Comparison of ENCODE assay signal across 12 cellular contexts in the genomic region with DNA sequence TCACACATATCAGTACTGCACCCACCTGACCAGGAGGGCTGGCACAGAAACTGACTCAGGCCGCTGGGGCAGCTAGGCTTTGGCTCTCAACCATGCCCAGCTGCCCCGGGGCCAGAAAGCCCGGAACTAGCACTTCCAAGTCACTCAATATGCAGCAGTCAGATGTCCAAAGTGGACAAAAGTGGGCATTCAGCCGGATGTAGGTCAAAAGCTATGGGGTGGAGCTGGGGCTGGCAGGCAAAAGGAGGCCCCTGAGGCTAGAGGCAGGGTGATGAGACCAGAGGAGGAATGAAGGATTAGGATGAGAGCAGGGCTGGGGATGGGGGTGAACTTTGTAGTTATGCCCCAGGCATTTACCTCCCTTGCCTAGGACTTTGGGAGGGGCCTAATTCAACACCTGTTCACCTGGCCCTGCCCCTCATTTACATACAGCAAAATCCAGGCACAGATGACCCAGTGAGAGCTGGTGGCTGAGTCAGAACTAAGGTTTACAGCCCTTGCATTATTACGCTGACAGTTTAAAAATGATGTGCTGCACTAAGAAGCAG. TPM values are rescaled to one million over a fixed set of nuclear protein-coding genes. Genes with fewer than 3 reads are reported as not detected.
DNase-seq lines count a peak whose midpoint lies in the region; ATAC-seq and TF ChIP-seq lines count a peak whose summit lies in the region.
"Had no signal": no experiment of that assay in that cellular context is flagged by ENCODE, and none has a peak within 500 bp of the region (broad histone marks: within the 10 kb centered on the region; RNA-seq: fewer than 3 reads in every experiment).

No MANE protein-coding gene starts in this region.

- peaks cover 7% of the 10 kb centered on the region for H3K27me3 ChIP-seq in GM23338 (ENCODE audit: insufficient read depth)
- no peaks in the 10 kb centered on the region for H3K27me3 ChIP-seq in Peyer's patch
- no peaks in the 10 kb centered on the region for H3K27me3 ChIP-seq in GM23248 (replicated peaks; ENCODE audit: insufficient read depth)
- H3K27me3 ChIP-seq: heart right ventricle had no signal

- H3F3A ChIP-seq in GM23338 (replicated peaks; ENCODE audit: low read depth): no peaks in the 10 kb centered on the region
- H3F3A ChIP-seq in GM23248 (ENCODE audit: insufficient read depth): no peaks in the 10 kb centered on the region

- H3K27me3 Mint-ChIP-seq in GM23338 (ENCODE audit: insufficient read depth, low read depth, poor library complexity): peaks cover 10% of the 10 kb centered on the region
- H3K27me3 Mint-ChIP-seq: natural killer cell treated with Interleukin-12 subunit alpha and Interleukin-12 subunit beta and Interleukin-15 and Interleukin-18, amount 100 ng/mL, for 72 hours had no signal

- no peaks in the 10 kb centered on the region; the same call in 2 of the 3 replicates for H3K36me3 Mint-ChIP-seq in GM23338 (ENCODE audit: low read depth)
- H3K36me3 Mint-ChIP-seq: natural killer cell treated with Interleukin-12 subunit alpha and Interleukin-12 subunit beta and Interleukin-15 and Interleukin-18, amount 100 ng/mL, for 72 hours had no signal

- peak in 1 of 2 donors; percentile 19 for TF ChIP-seq POLR2A in Peyer's patch (IDR thresholded peaks at IDR 0.05)

- no peak for TF ChIP-seq CTCF in GM23338 (conservative IDR thresholded peaks at IDR 0.05; ENCODE audit: low read depth in 2 of 2)
- no peak for TF ChIP-seq CTCF in Peyer's patch (IDR thresholded peaks at IDR 0.05)

- no peaks in the 10 kb centered on the region for H3K9me3 ChIP-seq in Peyer's patch
- no peaks in the 10 kb centered on the region for H3K9me3 ChIP-seq in GM23248 (ENCODE audit: low read depth)
- H3K9me3 ChIP-seq: heart right ventricle had no signal

- WGBS in GM23248 (ENCODE audit: low coverage in 1 of 2, low lambda C conversion rate in 2 of 2, missing lambda C conversion rate in 2 of 2), 2 experiments: 78 to 87% methylated on average over 5 of the region's 5 CpGs

- DNase-seq in GM23338 (ENCODE audit: low spot score) (peak; percentile 38), Peyer's patch (peak in 2 of 3 donors; percentile 60 to 80), head of caudate nucleus (peak; percentile 40 to 92 (median 77)), pons (ENCODE audit: low spot score) (peak; percentile 98), posterior vena cava (ENCODE audit: low spot score) (no peak), GM23248 (no peak)

- intact Hi-C loops in head of caudate nucleus (cut with DNase I) (no loop called here), posterior vena cava (cut with DNase I) (no loop called here)

- no peak overlapping the region for H3K4me2 ChIP-seq in GM23338
- no peak overlapping the region for H3K4me2 ChIP-seq in GM23248 (ENCODE audit: unreplicated experiment)

- H2AFZ ChIP-seq in GM23338 (peak overlapping the region; percentile 95; the same call in 1 of the 2 replicates), GM23248 (no peak overlapping the region)

- H3K4me3 Mint-ChIP-seq in GM23338: no peak overlapping the region
- H3K4me3 Mint-ChIP-seq: activated T-cell treated with anti-CD3 and anti-CD28 coated beads, Interleukin-2, amount 50 U/mL, for 4 hours; CD8-positive, alpha-beta T cell; natural killer cell treated with Interleukin-12 subunit alpha and Interleukin-12 subunit beta and Interleukin-15 and Interleukin-18, amount 100 ng/mL, for 72 hours had no signal

- no peak overlapping the region for H3K27ac ChIP-seq in GM23338 (ENCODE audit: low read depth)
- H3K27ac ChIP-seq in Peyer's patch: peak overlapping the region in 3 of 4 donors; percentile 41 to 92 (median 67)
- H3K27ac ChIP-seq in GM23248: no peak overlapping the region

- H3K9ac ChIP-seq in GM23248: no peak overlapping the region

- ATAC-seq in GM23338 (peak; percentile 20), GM21381 (IDR thresholded peaks at IDR 0.05; ENCODE audit: unreplicated experiment) (no peak), GM18861 (IDR thresholded peaks at IDR 0.05; ENCODE audit: unreplicated experiment) (no peak)

- in situ Hi-C loops in GM23248 (cut with MboI): no loop called here

- peaks cover 10% of the 10 kb centered on the region for H3K4me1 Mint-ChIP-seq in GM23338

- no peaks in the 10 kb centered on the region for H3K9me3 Mint-ChIP-seq in GM23338
- H3K9me3 Mint-ChIP-seq: activated T-cell treated with anti-CD3 and anti-CD28 coated beads, Interleukin-2, amount 50 U/mL, for 4 hours; CD8-positive, alpha-beta T cell; natural killer cell treated with Interleukin-12 subunit alpha and Interleukin-12 subunit beta and Interleukin-15 and Interleukin-18, amount 100 ng/mL, for 72 hours had no signal

- H3K4me1 ChIP-seq in GM23338 (ENCODE audit: insufficient read depth): peaks cover 8% of the 10 kb centered on the region; the same call in 1 of the 2 replicates
- peaks cover 6 to 20% (median 9%) of the 10 kb centered on the region in 4 donors for H3K4me1 ChIP-seq in Peyer's patch
- H3K4me1 ChIP-seq in GM23248 (ENCODE audit: insufficient read depth): no peaks in the 10 kb centered on the region

- H3K27ac Mint-ChIP-seq in GM23338: no peak overlapping the region
- H3K27ac Mint-ChIP-seq: CD8-positive, alpha-beta T cell; natural killer cell treated with Interleukin-12 subunit alpha and Interleukin-12 subunit beta and Interleukin-15 and Interleukin-18, amount 100 ng/mL, for 72 hours had no signal

- H3K9me2 ChIP-seq in GM23338 (ENCODE audit: insufficient read depth): peaks cover 7% of the 10 kb centered on the region
- H3K9me2 ChIP-seq in GM23248 (ENCODE audit: insufficient read depth): no peaks in the 10 kb centered on the region

- H3K4me3 ChIP-seq in GM23338 (no peak overlapping the region), Peyer's patch (no peak overlapping the region), GM23248 (no peak overlapping the region)

- H4K20me1 ChIP-seq in GM23338 (replicated peaks; ENCODE audit: insufficient read depth) (no peaks in the 10 kb centered on the region), GM23248 (ENCODE audit: insufficient read depth) (no peaks in the 10 kb centered on the region)

- no peaks in the 10 kb centered on the region for H3K36me3 ChIP-seq in GM23338 (ENCODE audit: insufficient read depth)
- no peaks in the 10 kb centered on the region for H3K36me3 ChIP-seq in Peyer's patch
- no peaks in the 10 kb centered on the region for H3K36me3 ChIP-seq in GM23248 (ENCODE audit: low read depth)

- no peaks in the 10 kb centered on the region for H3K79me2 ChIP-seq in GM23338 (replicated peaks; ENCODE audit: insufficient read depth)
- H3K79me2 ChIP-seq in GM23248 (ENCODE audit: insufficient read depth): no peaks in the 10 kb centered on the region

TF ChIP-seq in GM23338, 12 proteins besides CTCF, POLR2A, EP300 and RAD21 (continues in another document):
- no peak for TF ChIP-seq EZH2 (IDR thresholded peaks at IDR 0.05; ENCODE audit: low read depth, unreplicated experiment)
- TF ChIP-seq POLR2AphosphoS5 (IDR thresholded peaks at IDR 0.05; ENCODE audit: low read depth): no peak
- TF ChIP-seq CREB1 (CRISPR knock-in tag; IDR thresholded peaks at IDR 0.05; ENCODE audit: low read depth): no peak
- no peak for TF ChIP-seq REST (IDR thresholded peaks at IDR 0.05; ENCODE audit: unreplicated experiment)
- no peak for TF ChIP-seq STAT1 (IDR thresholded peaks at IDR 0.05; ENCODE audit: unreplicated experiment)
- TF ChIP-seq ZNF114 (CRISPR knock-in tag; IDR thresholded peaks at IDR 0.05): no peak
- no peak for TF ChIP-seq JUNB (IDR thresholded peaks at IDR 0.05; ENCODE audit: unreplicated experiment)
- no peak for TF ChIP-seq ETS1 (IDR thresholded peaks at IDR 0.05)
- TF ChIP-seq EZH2phosphoT487 (IDR thresholded peaks at IDR 0.05; ENCODE audit: unreplicated experiment): no peak
- no peak for TF ChIP-seq ZNF331 (CRISPR knock-in tag; IDR thresholded peaks at IDR 0.05; ENCODE audit: low read depth)
- no peak for TF ChIP-seq NANOG (IDR thresholded peaks at IDR 0.05; ENCODE audit: borderline replicate concordance)

RNA-seq across cellular contexts. Expression of gene EDN2, which starts 30.7 kb away (rescaled TPM):
- not detected in 2 replicates for total RNA-seq in GM23338 (2014; rRNA removed; shearing (Covaris generic))
- polyA plus RNA-seq in GM23338 (2016; fragmentation: Nextera tagmentation; extraction: Ambion mirVana): not detected in 2 replicates
- total RNA-seq in Peyer's patch: 10 to 100 TPM in 3 of 4 donors, not detected in 1; 43.2 to 75.0 (median 49.1) TPM
- total RNA-seq in posterior vena cava: not detected
- total RNA-seq in GM23248 (2014; rRNA removed; shearing (Covaris generic)): not detected in 2 replicates
- not detected in 2 replicates for polyA plus RNA-seq in GM23248 (2016; fragmentation: Nextera tagmentation; extraction: Ambion mirVana)
- total RNA-seq: activated T-cell treated with anti-CD3 and anti-CD28 coated beads, Interleukin-2, amount 50 U/mL, for 4 hours; natural killer cell treated with Interleukin-12 subunit alpha and Interleukin-12 subunit beta and Interleukin-15 and Interleukin-18, amount 100 ng/mL, for 72 hours had no signal

Comparison
In these comparisons a context has a peak if more than half of its experiments do, and no peak if none do; other contexts are left out.
1. DNase-seq: peak in GM23338 (single experiment), Peyer's patch (2 of 3), head of caudate nucleus (42 of 42) and pons (single experiment); none in posterior vena cava (single experiment) and GM23248 (single experiment).
2. H3K27ac ChIP-seq: peak in Peyer's patch (3 of 4); none in GM23338 (single experiment) and GM23248 (single experiment).